8 cellular contexts compared by ENCODE assay signal in the genomic region with DNA sequence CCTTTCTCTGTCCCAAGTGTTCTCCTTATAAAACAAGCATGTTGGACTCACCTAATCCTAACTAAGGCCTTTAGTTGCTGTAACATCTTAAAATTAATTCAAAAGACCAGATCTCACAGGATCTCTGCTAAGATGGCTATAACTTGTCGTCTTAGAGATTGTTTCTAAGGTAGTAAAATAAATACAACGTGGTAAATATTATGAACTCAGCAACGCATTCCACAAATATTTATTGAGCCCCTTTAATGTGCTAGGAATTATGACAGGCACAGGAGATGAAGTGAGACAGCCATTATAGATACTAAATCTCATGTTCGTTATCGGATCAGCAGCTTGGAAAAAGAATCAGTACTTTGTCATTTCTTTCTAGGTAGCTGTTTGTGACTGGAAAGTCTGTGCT. TPM values are rescaled to one million over a fixed set of nuclear protein-coding genes. Genes with fewer than 3 reads are reported as not detected.
DNase-seq lines count a peak whose midpoint lies in the region; ATAC-seq and TF ChIP-seq lines count a peak whose summit lies in the region.

No MANE protein-coding gene starts in this region.

- no peaks in the 10 kb centered on the region for H3K36me3 ChIP-seq in tibial artery

- in situ Hi-C loops in GM13976 (cut with MboI; ENCODE audit: low sequenced_read_pairs, unreplicated experiment) = no loop called here

- peak overlapping the region; percentile 96 for H3K27ac Mint-ChIP-seq in activated T-cell treated with anti-CD3 and anti-CD28 coated beads, Interleukin-2, amount 50 U/mL, for 72 hours
- peak overlapping the region; percentile 95 for H3K27ac Mint-ChIP-seq in T-cell

- H3K27ac ChIP-seq in tibial artery = peak overlapping the region; percentile 40 to 48

- H3K36me3 Mint-ChIP-seq in activated T-cell treated with anti-CD3 and anti-CD28 coated beads, Interleukin-2, amount 50 U/mL, for 72 hours (ENCODE audit: insufficient read depth in 2 of 2) = no peaks in the 10 kb centered on the region
- no peaks in the 10 kb centered on the region for H3K36me3 Mint-ChIP-seq in T-cell

- peaks cover 0 to 23% (median 4%) of the 10 kb centered on the region in 4 donors for H3K4me1 ChIP-seq in tibial artery

- peaks cover 73% of the 10 kb centered on the region for H3K4me1 Mint-ChIP-seq in activated T-cell treated with anti-CD3 and anti-CD28 coated beads, Interleukin-2, amount 50 U/mL, for 72 hours (ENCODE audit: low read depth)
- peaks cover 80 to 91% (median 80%) of the 10 kb centered on the region in 3 donors for H3K4me1 Mint-ChIP-seq in T-cell

- intact Hi-C loops in tibial artery (cut with DNase I; ENCODE audit: low total_unique reads) = no loop called here

- no peak overlapping the region for H3K4me3 ChIP-seq in tibial artery

- CTCF ChIA-PET in T-cell (lab: Charles Lee) = interaction anchor here in 1 of 2 donors (0.5 to 1.8 kb wide), 5 partner anchors 9 to 94 kb away, joined by 3 to 10 read pairs (median 5); no protein-coding TSS in a partner anchor

- no peaks in the 10 kb centered on the region for H3K27me3 ChIP-seq in tibial artery

- no peaks in the 10 kb centered on the region for H3K27me3 Mint-ChIP-seq in activated T-cell treated with anti-CD3 and anti-CD28 coated beads, Interleukin-2, amount 50 U/mL, for 72 hours (ENCODE audit: low read depth)
- no peaks in the 10 kb centered on the region for H3K27me3 Mint-ChIP-seq in T-cell

- TF ChIP-seq CTCF in tibial artery (IDR thresholded peaks at IDR 0.05) = no peak
- TF ChIP-seq CTCF in GM13976 (IDR thresholded peaks at IDR 0.05; ENCODE audit: borderline replicate concordance, control extremely low read depth, extremely low read depth, insufficient read depth, missing control alignments) = no peak

- ATAC-seq in activated T-cell treated with anti-CD3 and anti-CD28 coated beads, Interleukin-2, amount 50 U/mL, for 72 hours (replicated peaks in 1 of 2) = no peak
- ATAC-seq in T-cell (replicated peaks in 1 of 4) (peak in 1 of 4 experiments; percentile 6), HG02610 (IDR thresholded peaks at IDR 0.05; ENCODE audit: unreplicated experiment) (no peak)

- H3K9me3 Mint-ChIP-seq in activated T-cell treated with anti-CD3 and anti-CD28 coated beads, Interleukin-2, amount 50 U/mL, for 72 hours = peaks cover 0 to 5% of the 10 kb centered on the region in 2 donors
- peaks cover 0 to 5% (median 0%) of the 10 kb centered on the region in 3 donors for H3K9me3 Mint-ChIP-seq in T-cell

- H3K9me3 ChIP-seq in tibial artery = no peaks in the 10 kb centered on the region

- peak overlapping the region; percentile 37 to 79 for H3K4me3 Mint-ChIP-seq in activated T-cell treated with anti-CD3 and anti-CD28 coated beads, Interleukin-2, amount 50 U/mL, for 72 hours
- peak overlapping the region; percentile 51 to 65 (median 54) for H3K4me3 Mint-ChIP-seq in T-cell

- POLR2A ChIA-PET in T-cell (lab: Charles Lee) = no interaction called here

- no peak for DNase-seq in activated T-cell treated with anti-CD3 and anti-CD28 coated beads, Interleukin-2, amount 50 U/mL, for 72 hours
- DNase-seq in activated T-cell treated with anti-CD3 and anti-CD28 coated beads, Interleukin-2, amount 50 U/mL, for 1 hour = no peak
- DNase-seq in T-cell (no peak), kidney tubule cell (ENCODE audit: low spot score) (peak; percentile 33), tibial artery (no peak), COLO668 (lab: John Stamatoyannopoulos, UW; ENCODE audit: unreplicated experiment) (no peak), GM13976 (ENCODE audit: low spot score) (no peak)

RNA-seq across cellular contexts. Expression of gene MCM3, which starts 20.8 kb away (rescaled TPM):
- 100 to 1,000 TPM; 184 to 238 TPM for total RNA-seq in activated T-cell treated with anti-CD3 and anti-CD28 coated beads, Interleukin-2, amount 50 U/mL, for 72 hours
- total RNA-seq in T-cell = 10 to 100 TPM; 22.9 to 52.1 (median 47.5) TPM

RNA-seq across cellular contexts. Expression of gene PAQR8, which starts 56.6 kb away (rescaled TPM):
- total RNA-seq in activated T-cell treated with anti-CD3 and anti-CD28 coated beads, Interleukin-2, amount 50 U/mL, for 72 hours = 10 to 100 TPM; 14.6 to 21.0 TPM
- total RNA-seq in T-cell = 10 to 100 TPM; 12.0 to 35.2 (median 30.2) TPM
